1 cellular context compared by ENCODE assay signal in genomic region chr9:34379334-34380033, GRCh38.
TF ChIP-seq lines count a peak whose summit lies in the region.

No MANE protein-coding gene starts in this region.

TF ChIP-seq in HepG2, 621 proteins besides CTCF, POLR2A, EP300 and RAD21 (continued from another document and continues in another):
- TF ChIP-seq GMEB1 (CRISPR knock-in tag; IDR thresholded peaks at IDR 0.05; ENCODE audit: borderline replicate concordance): no peak; the same call in 1 of the 2 replicates
- no peak for TF ChIP-seq ZSCAN12 (CRISPR knock-in tag; IDR thresholded peaks at IDR 0.05)
- no peak for TF ChIP-seq SNAI1 (CRISPR knock-in tag; IDR thresholded peaks at IDR 0.05; ENCODE audit: borderline replicate concordance)
- no peak for TF ChIP-seq ZNF546 (CRISPR knock-in tag; conservative IDR thresholded peaks at IDR 0.05)
- TF ChIP-seq FOXP1 (IDR thresholded peaks at IDR 0.05): no peak
- TF ChIP-seq FOXP1 (CRISPR knock-in tag; IDR thresholded peaks at IDR 0.05): no peak
- TF ChIP-seq STAG1 (CRISPR knock-in tag; IDR thresholded peaks at IDR 0.05): peak; percentile 99
- no peak; the same call in 1 of the 2 replicates for TF ChIP-seq ZNF839 (CRISPR knock-in tag; IDR thresholded peaks at IDR 0.05; ENCODE audit: borderline replicate concordance)
- no peak for TF ChIP-seq MLXIP (CRISPR knock-in tag; IDR thresholded peaks at IDR 0.05; ENCODE audit: borderline replicate concordance)
- no peak for TF ChIP-seq NKX3-1 (CRISPR knock-in tag; IDR thresholded peaks at IDR 0.05)
- TF ChIP-seq TEAD3 (CRISPR knock-in tag; optimal IDR thresholded peaks at IDR 0.05; ENCODE audit: borderline replicate concordance): peak; percentile 97
- no peak for TF ChIP-seq TBP (CRISPR knock-in tag; IDR thresholded peaks at IDR 0.05)
- TF ChIP-seq ZNF382 (CRISPR knock-in tag; IDR thresholded peaks at IDR 0.05; ENCODE audit: borderline replicate concordance): no peak
- TF ChIP-seq ZFP1 (CRISPR knock-in tag; IDR thresholded peaks at IDR 0.05): no peak
- peak; percentile 45; the same call in 1 of the 2 replicates for TF ChIP-seq ZKSCAN8 (CRISPR knock-in tag; IDR thresholded peaks at IDR 0.05; ENCODE audit: borderline replicate concordance)
- no peak for TF ChIP-seq MEIS2 (CRISPR knock-in tag; IDR thresholded peaks at IDR 0.05)
- no peak for TF ChIP-seq SSRP1 (CRISPR knock-in tag; IDR thresholded peaks at IDR 0.05)
- TF ChIP-seq SETDB1 (CRISPR knock-in tag; IDR thresholded peaks at IDR 0.05; ENCODE audit: borderline replicate concordance): no peak
- TF ChIP-seq MYNN (CRISPR knock-in tag; IDR thresholded peaks at IDR 0.05; ENCODE audit: low read depth): no peak
- TF ChIP-seq ZNF362 (CRISPR knock-in tag; IDR thresholded peaks at IDR 0.05; ENCODE audit: borderline replicate concordance): peak; percentile 55; the same call in 1 of the 2 replicates
- no peak for TF ChIP-seq RARG (CRISPR knock-in tag; IDR thresholded peaks at IDR 0.05; ENCODE audit: low read depth)
- TF ChIP-seq ZNF557 (CRISPR knock-in tag; IDR thresholded peaks at IDR 0.05): no peak
- peak; percentile 61; the same call in 1 of the 2 replicates for TF ChIP-seq MIER3 (CRISPR knock-in tag; IDR thresholded peaks at IDR 0.05; ENCODE audit: borderline replicate concordance)
- 0 out of 2 replicates have a peak, but pooled peaks have one; percentile 8 for TF ChIP-seq ZIK1 (CRISPR knock-in tag; IDR thresholded peaks at IDR 0.05; ENCODE audit: borderline replicate concordance, low read depth)
- TF ChIP-seq ZNF225 (CRISPR knock-in tag; IDR thresholded peaks at IDR 0.05): no peak
- no peak for TF ChIP-seq ZNF563 (CRISPR knock-in tag; IDR thresholded peaks at IDR 0.05)
- TF ChIP-seq BCL6 (CRISPR knock-in tag; IDR thresholded peaks at IDR 0.05): peak; percentile 34; the same call in 1 of the 2 replicates
- TF ChIP-seq ZBTB49 (CRISPR knock-in tag; IDR thresholded peaks at IDR 0.05; ENCODE audit: borderline replicate concordance): no peak
- no peak for TF ChIP-seq GTF2F1 (IDR thresholded peaks at IDR 0.05; ENCODE audit: low read length)
- no peak for TF ChIP-seq KLF12 (CRISPR knock-in tag; IDR thresholded peaks at IDR 0.05; ENCODE audit: borderline replicate concordance)
- TF ChIP-seq ZNF12 (CRISPR knock-in tag; IDR thresholded peaks at IDR 0.05): no peak
- TF ChIP-seq ATF3 (CRISPR knock-in tag; IDR thresholded peaks at IDR 0.05): 0 out of 2 replicates have a peak, but pooled peaks have one; percentile 11
- TF ChIP-seq AKAP8 (CRISPR knock-in tag; IDR thresholded peaks at IDR 0.05): no peak
- no peak for TF ChIP-seq ZNF513 (CRISPR knock-in tag; conservative IDR thresholded peaks at IDR 0.05)
- no peak for TF ChIP-seq ZMAT3 (CRISPR knock-in tag; conservative IDR thresholded peaks at IDR 0.05)
- no peak for TF ChIP-seq HNRNPL (IDR thresholded peaks at IDR 0.05; ENCODE audit: low read depth, low read length)
- peak; percentile 66; the same call in 1 of the 2 replicates for TF ChIP-seq SALL1 (CRISPR knock-in tag; IDR thresholded peaks at IDR 0.05)
- no peak for TF ChIP-seq ZNF275 (CRISPR knock-in tag; IDR thresholded peaks at IDR 0.05; ENCODE audit: borderline replicate concordance)
- no peak for TF ChIP-seq MED8 (CRISPR knock-in tag; IDR thresholded peaks at IDR 0.05; ENCODE audit: insufficient replicate concordance)
- TF ChIP-seq ZNF121 (CRISPR knock-in tag; IDR thresholded peaks at IDR 0.05): no peak
- TF ChIP-seq BATF2 (CRISPR knock-in tag; IDR thresholded peaks at IDR 0.05): peak; percentile 33; the same call in 1 of the 2 replicates
- TF ChIP-seq ARNT (IDR thresholded peaks at IDR 0.05): no peak
- TF ChIP-seq ZNF678 (CRISPR knock-in tag; IDR thresholded peaks at IDR 0.05): no peak
- no peak for TF ChIP-seq ZNF790 (CRISPR knock-in tag; IDR thresholded peaks at IDR 0.05; ENCODE audit: borderline replicate concordance)
- TF ChIP-seq NR3C1 (CRISPR knock-in tag; IDR thresholded peaks at IDR 0.05): no peak
